21 cellular contexts compared by ENCODE assay signal in the genomic region with DNA sequence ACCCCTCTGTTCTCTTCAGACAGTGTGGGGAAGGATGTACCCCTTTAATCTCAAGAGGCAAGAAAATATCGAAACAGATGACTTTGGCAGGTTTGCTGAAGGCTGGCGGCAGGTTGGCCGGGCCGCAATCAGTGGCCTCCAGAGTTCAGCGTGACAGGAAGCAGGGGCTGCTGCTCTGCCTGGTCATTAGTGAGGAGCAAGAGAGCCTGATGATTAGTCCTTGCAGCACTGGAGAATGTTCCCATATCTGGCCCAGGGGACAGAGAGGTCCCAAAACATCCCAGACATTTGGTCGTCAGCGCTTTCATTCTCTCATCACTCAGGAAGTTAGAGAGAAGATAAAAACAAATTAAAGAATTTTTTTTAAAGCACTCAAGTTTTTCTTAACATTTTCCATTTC.
DNase-seq lines count a peak whose midpoint lies in the region; ATAC-seq, FAIRE-seq and TF ChIP-seq lines count a peak whose summit lies in the region.
"Had no signal": no experiment of that assay in that cellular context is flagged by ENCODE, and none has a peak within 500 bp of the region (broad histone marks: within the 10 kb centered on the region; RNA-seq: fewer than 3 reads in every experiment).

No MANE protein-coding gene starts in this region.

- H3K9me2 ChIP-seq in HCT116 (ENCODE audit: insufficient read depth), result no peaks in the 10 kb centered on the region

- CTCF ChIA-PET in HCT116 (lab: Charles Lee), result no interaction called here

- FAIRE-seq in kidney (lab: Jason Lieb, UNC), result no peak
- FAIRE-seq: colon, frontal cortex had no signal

- no peak for ATAC-seq in HCT116
- ATAC-seq: naive thymus-derived CD4-positive, alpha-beta T cell; T-helper 17 cell had no signal

- no TSS peak for BruUV-seq in HCT116 (replicated peaks; lab: Mats Ljungman, UMichigan)

- RAD21 ChIA-PET in HCT116 (lab: Charles Lee; ENCODE audit: low non-redundant PET in 1 of 2, low total read pairs in 2 of 2, uncharacterized antibody in 2 of 2, unreplicated experiment in 2 of 2), result no interaction called here

- H3K4me1 ChIP-seq in HCT116 (ENCODE audit: control insufficient read depth in 1 of 2, insufficient read depth in 2 of 2, low read length in 2 of 2), result peaks cover 7 to 13% of the 10 kb centered on the region in 2 experiments; a peak in 3 of 4 replicates
- H3K4me1 ChIP-seq in kidney (ENCODE audit: control insufficient read depth in 1 of 2, insufficient read depth in 1 of 2, low read depth in 1 of 2, low read length in 2 of 2), result no peaks in the 10 kb centered on the region
- H3K4me1 ChIP-seq in parathyroid adenoma, result no peaks in the 10 kb centered on the region
- H3K4me1 ChIP-seq in stomach, result peaks cover 0 to 11% (median 8%) of the 10 kb centered on the region in 4 donors
- H3K4me1 ChIP-seq in suprapubic skin, result peaks cover 7% of the 10 kb centered on the region

- WGBS in stomach, 5 donors, result 75 to 86% (median 82%) methylated on average over 7 of the region's 7 CpGs
- WGBS in suprapubic skin, result 67% methylated on average over 7 of the region's 7 CpGs

- H3K27ac ChIP-seq in HCT116 (ENCODE audit: low read depth, low read length), result no peak overlapping the region
- H3K27ac ChIP-seq in kidney (ENCODE audit: low read depth in 2 of 2, low read length in 2 of 2), result peak overlapping the region; percentile 20 to 44
- peak overlapping the region; percentile 29 for H3K27ac ChIP-seq in parathyroid adenoma
- H3K27ac ChIP-seq in stomach, result no peak overlapping the region
- H3K27ac ChIP-seq in suprapubic skin, result no peak overlapping the region
- H3K27ac ChIP-seq: ascending aorta had no signal

- H3K4me2 ChIP-seq in HCT116 (ENCODE audit: low read length), result peak overlapping the region; percentile 31; the same call in 1 of the 2 replicates
- H3K4me2 ChIP-seq in parathyroid adenoma (ENCODE audit: low read length), result no peak overlapping the region

- H2AFZ ChIP-seq in HCT116 (ENCODE audit: low read depth, low read length, poor library complexity, severe bottlenecking), result no peak overlapping the region
- no peak overlapping the region for H2AFZ ChIP-seq in parathyroid adenoma

- H3K9ac ChIP-seq in HCT116 (ENCODE audit: low read length) (no peak overlapping the region), kidney (ENCODE audit: low read length in 2 of 2) (no peak overlapping the region), parathyroid adenoma (no peak overlapping the region)

- POLR2A ChIA-PET in HCT116 (lab: Charles Lee), result no interaction called here

- no peaks in the 10 kb centered on the region for H3K27me3 ChIP-seq in HCT116 (ENCODE audit: insufficient read depth, low read length)
- no peaks in the 10 kb centered on the region for H3K27me3 ChIP-seq in parathyroid adenoma (ENCODE audit: control insufficient read depth, insufficient read depth, low read length)
- H3K27me3 ChIP-seq in stomach, result no peaks in the 10 kb centered on the region
- no peaks in the 10 kb centered on the region for H3K27me3 ChIP-seq in suprapubic skin
- H3K27me3 ChIP-seq: ascending aorta had no signal

- intact Hi-C loops in HCT116 (cut with micrococcal nuclease), result no loop called here
- intact Hi-C loops in kidney (cut with DNase I), result no loop called here
- intact Hi-C loops in stomach (cut with DNase I; ENCODE audit: low total_unique reads), result no loop called here

- DNase-seq in HCT116 (ENCODE audit: low read depth, low spot score) (no peak), dermis blood vessel endothelial cell (peak; percentile 61), kidney (peak; percentile 66), stomach (no peak), suprapubic skin (ENCODE audit: low spot score in 2 of 2) (no peak), activated gamma-delta T cell (lab: John Stamatoyannopoulos, UW) (no peak)
- no peak for DNase-seq in activated CD8-positive, alpha-beta memory T cell treated with anti-CD3 and anti-CD28 coated beads, Interleukin-2, amount 50 U/mL, for 48 hours
- DNase-seq: activated CD4-positive, alpha-beta T cell treated with anti-CD3 and anti-CD28 coated beads for 1 hour; activated naive CD4-positive, alpha-beta T cell treated with Interleukin-2 at 50 U/mL for 16 hours; HCEC 1CT; naive thymus-derived CD4-positive, alpha-beta T cell; NCI-H1694 treated with DMSO at 0.1 percent for 48 hours; NCI-H226; SHP77 treated with DMSO at 0.1 percent for 48 hours; stimulated activated CD4-positive, alpha-beta T cell treated with anti-CD3 and anti-CD28 coated beads, Interleukin-1b, Interleukin-23, amount 100 ng/mL, for 48 hours; T-helper 17 cell had no signal

- H3K4me3 ChIP-seq in HCT116 (replicated peaks in 1 of 2; ENCODE audit: low read depth in 1 of 2, low read length in 2 of 2) (no peak overlapping the region), kidney (ENCODE audit: low read length in 2 of 2) (no peak overlapping the region), parathyroid adenoma (ENCODE audit: low read depth, low read length) (no peak overlapping the region), stomach (no peak overlapping the region), suprapubic skin (no peak overlapping the region)
- H3K4me3 ChIP-seq: ascending aorta, lung had no signal

- TF ChIP-seq POLR2A in HCT116 (IDR thresholded peaks at IDR 0.05; ENCODE audit: borderline replicate concordance, extremely low read depth, insufficient read depth, insufficient read length), result no peak
- no peak for TF ChIP-seq POLR2A in stomach (IDR thresholded peaks at IDR 0.05)
- no peak for TF ChIP-seq POLR2A in suprapubic skin (IDR thresholded peaks at IDR 0.05)

- no peaks in the 10 kb centered on the region for H3K9me3 ChIP-seq in HCT116 (ENCODE audit: control insufficient read depth in 1 of 2, insufficient read depth in 1 of 2, low read depth in 1 of 2, low read length in 2 of 2)
- no peaks in the 10 kb centered on the region for H3K9me3 ChIP-seq in kidney (ENCODE audit: control insufficient read depth in 1 of 2, low read length in 2 of 2)
- no peaks in the 10 kb centered on the region for H3K9me3 ChIP-seq in parathyroid adenoma (ENCODE audit: control insufficient read depth, low read length)
- H3K9me3 ChIP-seq in stomach, result no peaks in the 10 kb centered on the region
- H3K9me3 ChIP-seq in suprapubic skin, result no peaks in the 10 kb centered on the region
- H3K9me3 ChIP-seq: ascending aorta had no signal

- no peaks in the 10 kb centered on the region for H3K79me2 ChIP-seq in HCT116 (ENCODE audit: insufficient read depth, low read length)
- no peaks in the 10 kb centered on the region for H3K79me2 ChIP-seq in parathyroid adenoma

- no peak for TF ChIP-seq RAD21 in HCT116 (IDR thresholded peaks at IDR 0.05; ENCODE audit: low read depth)

- H3K36me3 ChIP-seq in HCT116 (ENCODE audit: control insufficient read depth in 1 of 2, insufficient read depth in 2 of 2, low read length in 2 of 2) (no peaks in the 10 kb centered on the region), kidney (ENCODE audit: control insufficient read depth in 1 of 2, insufficient read depth in 2 of 2, low read length in 2 of 2) (no peaks in the 10 kb centered on the region), parathyroid adenoma (ENCODE audit: control insufficient read depth, insufficient read depth, low read length) (no peaks in the 10 kb centered on the region), stomach (no peaks in the 10 kb centered on the region), suprapubic skin (no peaks in the 10 kb centered on the region)
- H3K36me3 ChIP-seq: ascending aorta had no signal

- no peaks in the 10 kb centered on the region for H4K20me1 ChIP-seq in HCT116 (ENCODE audit: insufficient read depth)

- no peak for TF ChIP-seq CTCF in HCT116 (IDR thresholded peaks at IDR 0.05 in 2 of 3, conservative IDR thresholded peaks at IDR 0.05 in 1 of 3; ENCODE audit: borderline replicate concordance in 1 of 3, insufficient read depth in 1 of 3, low read depth in 2 of 3, low read length in 2 of 3)
- TF ChIP-seq CTCF in kidney (IDR thresholded peaks at IDR 0.05; ENCODE audit: borderline replicate concordance, extremely low read depth, insufficient read depth), result no peak
- no peak for TF ChIP-seq CTCF in parathyroid adenoma (IDR thresholded peaks at IDR 0.05)
- no peak for TF ChIP-seq CTCF in stomach (IDR thresholded peaks at IDR 0.05)
- no peak for TF ChIP-seq CTCF in suprapubic skin (IDR thresholded peaks at IDR 0.05)

- TF ChIP-seq EP300 in stomach (IDR thresholded peaks at IDR 0.05) (no peak), suprapubic skin (IDR thresholded peaks at IDR 0.05) (no peak)

TF ChIP-seq in HCT116, 20 proteins besides CTCF, POLR2A, EP300 and RAD21 (continues in another document):
- TF ChIP-seq CEBPB (IDR thresholded peaks at IDR 0.05; ENCODE audit: low read depth) (no peak), ELF1 (IDR thresholded peaks at IDR 0.05; ENCODE audit: borderline replicate concordance, low read depth) (no peak), POLR2AphosphoS5 (IDR thresholded peaks at IDR 0.05; ENCODE audit: low read depth, low read length) (no peak), SP1 (IDR thresholded peaks at IDR 0.05; ENCODE audit: low read depth) (no peak)
- TF ChIP-seq, protein P1, sequence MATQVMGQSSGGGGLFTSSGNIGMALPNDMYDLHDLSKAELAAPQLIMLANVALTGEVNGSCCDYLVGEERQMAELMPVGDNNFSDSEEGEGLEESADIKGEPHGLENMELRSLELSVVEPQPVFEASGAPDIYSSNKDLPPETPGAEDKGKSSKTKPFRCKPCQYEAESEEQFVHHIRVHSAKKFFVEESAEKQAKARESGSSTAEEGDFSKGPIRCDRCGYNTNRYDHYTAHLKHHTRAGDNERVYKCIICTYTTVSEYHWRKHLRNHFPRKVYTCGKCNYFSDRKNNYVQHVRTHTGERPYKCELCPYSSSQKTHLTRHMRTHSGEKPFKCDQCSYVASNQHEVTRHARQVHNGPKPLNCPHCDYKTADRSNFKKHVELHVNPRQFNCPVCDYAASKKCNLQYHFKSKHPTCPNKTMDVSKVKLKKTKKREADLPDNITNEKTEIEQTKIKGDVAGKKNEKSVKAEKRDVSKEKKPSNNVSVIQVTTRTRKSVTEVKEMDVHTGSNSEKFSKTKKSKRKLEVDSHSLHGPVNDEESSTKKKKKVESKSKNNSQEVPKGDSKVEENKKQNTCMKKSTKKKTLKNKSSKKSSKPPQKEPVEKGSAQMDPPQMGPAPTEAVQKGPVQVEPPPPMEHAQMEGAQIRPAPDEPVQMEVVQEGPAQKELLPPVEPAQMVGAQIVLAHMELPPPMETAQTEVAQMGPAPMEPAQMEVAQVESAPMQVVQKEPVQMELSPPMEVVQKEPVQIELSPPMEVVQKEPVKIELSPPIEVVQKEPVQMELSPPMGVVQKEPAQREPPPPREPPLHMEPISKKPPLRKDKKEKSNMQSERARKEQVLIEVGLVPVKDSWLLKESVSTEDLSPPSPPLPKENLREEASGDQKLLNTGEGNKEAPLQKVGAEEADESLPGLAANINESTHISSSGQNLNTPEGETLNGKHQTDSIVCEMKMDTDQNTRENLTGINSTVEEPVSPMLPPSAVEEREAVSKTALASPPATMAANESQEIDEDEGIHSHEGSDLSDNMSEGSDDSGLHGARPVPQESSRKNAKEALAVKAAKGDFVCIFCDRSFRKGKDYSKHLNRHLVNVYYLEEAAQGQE (IDR thresholded peaks at IDR 0.05; ENCODE audit: low read depth), result no peak
- TF ChIP-seq, protein P2, sequence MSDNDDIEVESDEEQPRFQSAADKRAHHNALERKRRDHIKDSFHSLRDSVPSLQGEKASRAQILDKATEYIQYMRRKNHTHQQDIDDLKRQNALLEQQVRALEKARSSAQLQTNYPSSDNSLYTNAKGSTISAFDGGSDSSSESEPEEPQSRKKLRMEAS (IDR thresholded peaks at IDR 0.05), result no peak

Comparison
In these comparisons a context has a peak if more than half of its experiments do, and no peak if none do; other contexts are left out.
1. DNase-seq: peak in dermis blood vessel endothelial cell (single experiment) and kidney (single experiment); none in HCT116 (single experiment), stomach (single experiment), suprapubic skin (0 of 2), activated gamma-delta T cell (single experiment) and activated CD8-positive, alpha-beta memory T cell treated with anti-CD3 and anti-CD28 coated beads, Interleukin-2, amount 50 U/mL, for 48 hours (single experiment).
2. H3K27ac ChIP-seq: peak in kidney (2 of 2) and parathyroid adenoma (single experiment); none in HCT116 (single experiment), stomach (0 of 5) and suprapubic skin (single experiment).